22 cellular contexts compared by ENCODE assay signal in the genomic region with DNA sequence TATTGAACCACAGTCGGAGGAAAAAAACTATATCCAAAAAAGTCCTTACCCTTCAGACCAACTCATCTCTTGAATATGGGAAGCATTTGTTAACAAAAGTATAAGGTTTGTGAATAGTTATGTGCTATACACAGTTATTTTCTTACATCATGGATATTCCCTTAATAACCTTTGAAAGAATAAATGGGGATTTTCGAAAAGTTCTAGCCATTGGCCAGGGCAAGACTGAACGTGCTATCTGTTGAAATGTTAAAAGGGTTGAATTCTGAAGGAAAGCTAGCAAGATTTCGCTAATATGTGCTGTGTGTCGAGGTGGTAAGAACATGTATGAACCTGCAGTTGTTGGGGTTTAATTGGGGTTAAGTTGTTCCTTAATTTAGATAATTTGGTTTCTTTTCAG.
A peak's percentile ranks its signal among the peaks of the same experiment; 100 is the strongest.
DNase-seq lines count a peak whose midpoint lies in the region; ATAC-seq, FAIRE-seq and TF ChIP-seq lines count a peak whose summit lies in the region.
"Had no signal": no experiment of that assay in that cellular context is flagged by ENCODE, and none has a peak within 500 bp of the region (broad histone marks: within the 10 kb centered on the region; RNA-seq: fewer than 3 reads in every experiment).

No MANE protein-coding gene starts in this region.

- FAIRE-seq in islet of Langerhans (lab: Jason Lieb, UNC): peak; percentile 45

- peaks cover 54% of the 10 kb centered on the region for H3K4me1 Mint-ChIP-seq in activated naive CD8-positive, alpha-beta T cell treated with anti-CD3 and anti-CD28 coated beads, Interleukin-2, amount 50 U/mL, for 24 hours

- no peaks in the 10 kb centered on the region for H3K9me3 Mint-ChIP-seq in activated naive CD8-positive, alpha-beta T cell treated with anti-CD3 and anti-CD28 coated beads, Interleukin-2, amount 50 U/mL, for 24 hours
- H3K9me3 Mint-ChIP-seq: activated naive CD4-positive, alpha-beta T cell treated with anti-CD3 and anti-CD28 coated beads, Interleukin-2, amount 10 ng/mL, durations not matched to agents 7 days and 5 days had no signal

- H3K4me1 ChIP-seq in BLaER1 treated with 17β-estradiol and CSF1 and Interleukin-3, amounts not matched to agents 10 nM and 100 nM: peaks cover 42 to 62% (median 54%) of the 10 kb centered on the region in 10 experiments
- peaks cover 7% of the 10 kb centered on the region; the same call in 1 of the 2 replicates for H3K4me1 ChIP-seq in PC-9 (replicated peaks; ENCODE audit: insufficient read depth)
- H3K4me1 ChIP-seq: Caco-2 had no signal

- no peaks in the 10 kb centered on the region for H3K9me2 ChIP-seq in PC-9 (ENCODE audit: insufficient read depth)

- ATAC-seq in activated naive CD8-positive, alpha-beta T cell treated with anti-CD3 and anti-CD28 coated beads, Interleukin-2, amount 50 U/mL, for 24 hours: no peak
- ATAC-seq: left lung had no signal

- no peaks in the 10 kb centered on the region for H3K27me3 ChIP-seq in BLaER1 treated with 17β-estradiol and CSF1 and Interleukin-3, amounts not matched to agents 10 nM and 100 nM
- H3K27me3 ChIP-seq in PC-9 (ENCODE audit: insufficient read depth, low read depth): no peaks in the 10 kb centered on the region
- H3K27me3 ChIP-seq: left lung, transverse colon had no signal

- peak; percentile 38 for DNase-seq in GM12865 (ENCODE audit: low read depth)
- DNase-seq in activated naive CD8-positive, alpha-beta T cell treated with anti-CD3 and anti-CD28 coated beads, Interleukin-2, amount 50 U/mL, for 24 hours: no peak
- no peak for DNase-seq in OCI-M2 (lab: John Stamatoyannopoulos, UW; ENCODE audit: unreplicated experiment)
- DNase-seq in activated CD4-positive, alpha-beta T cell treated with anti-CD3 and anti-CD28 coated beads, Interleukin-2, amount 50 U/mL, for 1 hour: no peak
- no peak for DNase-seq in PC-9
- no peak for DNase-seq in NCI-H2029 treated with DMSO at 0.1 percent for 48 hours (lab: John Stamatoyannopoulos, UW)
- DNase-seq: activated naive CD4-positive, alpha-beta T cell treated with anti-CD3 and anti-CD28 coated beads, Interleukin-2, amount 10 ng/mL, durations not matched to agents 7 days and 5 days; anterior cingulate cortex; Caco-2; GDM1; glutamatergic neuron; left lung; NCI-H1436; NCI-H2107; NCI-H345; NCI-H748 treated with DMSO at 0.1 percent for 48 hours; nucleus accumbens; stimulated activated CD4-positive, alpha-beta T cell treated with anti-CD3 and anti-CD28 coated beads, Interleukin-4, amount 100 ng/mL, for 1 hour; T1000; transverse colon had no signal

- POLR2A ChIA-PET in PC-9 (lab: Charles Lee; ENCODE audit: unreplicated experiment): no interaction called here

- peaks cover 0 to 66% (median 0%) of the 10 kb centered on the region in 11 experiments; a peak in 2 of 22 replicates for H4K20me1 ChIP-seq in BLaER1 treated with 17β-estradiol and CSF1 and Interleukin-3, amounts not matched to agents 10 nM and 100 nM
- no peaks in the 10 kb centered on the region for H4K20me1 ChIP-seq in PC-9 (ENCODE audit: insufficient read depth)

- no peaks in the 10 kb centered on the region for H3F3A ChIP-seq in PC-9 (ENCODE audit: insufficient read depth, low read depth)

- no peak overlapping the region for H3K4me3 Mint-ChIP-seq in activated naive CD8-positive, alpha-beta T cell treated with anti-CD3 and anti-CD28 coated beads, Interleukin-2, amount 50 U/mL, for 24 hours
- H3K4me3 Mint-ChIP-seq: activated naive CD4-positive, alpha-beta T cell treated with anti-CD3 and anti-CD28 coated beads, Interleukin-2, amount 10 ng/mL, durations not matched to agents 7 days and 5 days had no signal

- peak overlapping the region in 10 of 11 experiments; percentile 68 to 98 (median 81); a peak in 19 of 22 replicates for H3K4me2 ChIP-seq in BLaER1 treated with 17β-estradiol and CSF1 and Interleukin-3, amounts not matched to agents 10 nM and 100 nM
- H3K4me2 ChIP-seq in PC-9: no peak overlapping the region

- CTCF ChIA-PET in PC-9 (lab: Charles Lee): no interaction called here

- peaks cover 4 to 32% (median 16%) of the 10 kb centered on the region in 11 experiments; a peak in 19 of 22 replicates for H3K36me3 ChIP-seq in BLaER1 treated with 17β-estradiol and CSF1 and Interleukin-3, amounts not matched to agents 10 nM and 100 nM
- H3K36me3 ChIP-seq in PC-9 (ENCODE audit: low read depth): no peaks in the 10 kb centered on the region
- H3K36me3 ChIP-seq: left lung, transverse colon had no signal

- peak overlapping the region; percentile 44 for H3K27ac Mint-ChIP-seq in activated naive CD8-positive, alpha-beta T cell treated with anti-CD3 and anti-CD28 coated beads, Interleukin-2, amount 50 U/mL, for 24 hours
- H3K27ac Mint-ChIP-seq: activated naive CD4-positive, alpha-beta T cell treated with anti-CD3 and anti-CD28 coated beads, Interleukin-2, amount 10 ng/mL, durations not matched to agents 7 days and 5 days had no signal

- H3K79me2 ChIP-seq in PC-9 (ENCODE audit: low read depth): no peaks in the 10 kb centered on the region

- H3K36me3 Mint-ChIP-seq in activated naive CD8-positive, alpha-beta T cell treated with anti-CD3 and anti-CD28 coated beads, Interleukin-2, amount 50 U/mL, for 24 hours (ENCODE audit: low read depth): peaks cover 5% of the 10 kb centered on the region

- BruUV-seq in PC-9 (replicated peaks; lab: Mats Ljungman, UMichigan): no TSS peak

- H3K9ac ChIP-seq in BLaER1 treated with 17β-estradiol and CSF1 and Interleukin-3, amounts not matched to agents 10 nM and 100 nM: peak overlapping the region in 2 of 11 experiments; percentile 83 to 93; a peak in 2 of 22 replicates

- TF ChIP-seq CTCF in GM12865 (IDR thresholded peaks at IDR 0.05; ENCODE audit: insufficient read depth, low read depth, low read length, missing control alignments) (no peak), PC-9 (conservative IDR thresholded peaks at IDR 0.05) (no peak)

- H2AFZ ChIP-seq in PC-9: no peak overlapping the region

- intact Hi-C loops in PC-9 (cut with micrococcal nuclease; ENCODE audit: unreplicated experiment): loop anchor here (5.0 kb wide), 2 partner anchors 71 to 126 kb away; no protein-coding TSS in a partner anchor

- peaks cover 0 to 17% (median 6%) of the 10 kb centered on the region in 11 experiments; a peak in 13 of 22 replicates for H3K9me3 ChIP-seq in BLaER1 treated with 17β-estradiol and CSF1 and Interleukin-3, amounts not matched to agents 10 nM and 100 nM (replicated peaks in 1 of 11)
- H3K9me3 ChIP-seq in PC-9 (ENCODE audit: insufficient read depth, low read depth): no peaks in the 10 kb centered on the region
- H3K9me3 ChIP-seq: Caco-2, left lung, transverse colon had no signal

- no peaks in the 10 kb centered on the region for H3K27me3 Mint-ChIP-seq in activated naive CD8-positive, alpha-beta T cell treated with anti-CD3 and anti-CD28 coated beads, Interleukin-2, amount 50 U/mL, for 24 hours
- H3K27me3 Mint-ChIP-seq: activated naive CD4-positive, alpha-beta T cell treated with anti-CD3 and anti-CD28 coated beads, Interleukin-2, amount 10 ng/mL, durations not matched to agents 7 days and 5 days had no signal

- no peak overlapping the region for H3K4me3 ChIP-seq in BLaER1 treated with 17β-estradiol and CSF1 and Interleukin-3, amounts not matched to agents 10 nM and 100 nM
- peak overlapping the region; percentile 21 for H3K4me3 ChIP-seq in GM12865 (ENCODE audit: low read depth, low read length)
- H3K4me3 ChIP-seq in PC-9: no peak overlapping the region
- H3K4me3 ChIP-seq: left lung, transverse colon had no signal

- H3K27ac ChIP-seq in BLaER1 treated with 17β-estradiol and CSF1 and Interleukin-3, amounts not matched to agents 10 nM and 100 nM: peak overlapping the region in 8 of 11 experiments; percentile 88 to 99 (median 96); a peak in 15 of 22 replicates
- H3K27ac ChIP-seq in PC-9: no peak overlapping the region
- H3K27ac ChIP-seq: left lung, transverse colon had no signal
